ENCODE assay signal across 8 cellular contexts in the genomic region with DNA sequence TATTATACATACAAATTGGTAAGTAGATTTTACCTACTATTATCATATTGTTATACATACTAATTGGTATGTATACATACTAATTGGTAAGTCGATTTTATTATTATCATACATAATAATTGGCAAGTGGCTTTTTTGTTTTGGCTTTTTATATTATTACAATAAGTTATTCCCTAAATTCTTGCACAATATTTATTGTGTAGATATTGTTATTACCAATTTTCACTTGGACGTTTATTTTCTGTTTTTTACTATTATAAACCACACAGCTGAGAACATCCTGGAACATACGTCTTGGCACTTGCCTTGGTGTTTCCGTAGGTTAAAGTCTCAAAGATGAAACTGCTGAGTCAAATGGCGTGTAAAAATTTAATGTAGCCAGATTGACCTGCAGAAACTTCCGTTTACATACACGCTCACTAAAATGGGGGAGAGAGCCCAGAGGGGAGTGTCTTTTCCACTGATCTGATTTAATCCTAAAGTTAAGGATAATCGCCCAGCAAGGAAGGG.
DNase-seq lines count a peak whose midpoint lies in the region; ATAC-seq, FAIRE-seq and TF ChIP-seq lines count a peak whose summit lies in the region.

No MANE protein-coding gene starts in this region.

- peak; percentile 80 for FAIRE-seq in A204.1 (lab: Jason Lieb, UNC)

- no peaks in the 10 kb centered on the region for H3K27me3 ChIP-seq in muscle layer of duodenum (ENCODE audit: low read depth, low read length)

- TF ChIP-seq CTCF in LNCaP clone FGC (IDR thresholded peaks at IDR 0.05; ENCODE audit: control insufficient read depth, extremely low read depth, insufficient read depth) = no peak
- TF ChIP-seq CTCF in cardiac fibroblast (IDR thresholded peaks at IDR 0.05; ENCODE audit: low read depth, low read length) = no peak
- TF ChIP-seq CTCF in GM13977 (IDR thresholded peaks at IDR 0.05; ENCODE audit: extremely low read depth, insufficient read depth, missing control alignments) = no peak

- TF ChIP-seq POLR2A in GM19099 (IDR thresholded peaks at IDR 0.05; ENCODE audit: extremely low read depth, insufficient read length, low read depth) = peak; percentile 5

- ATAC-seq in GM19324 (IDR thresholded peaks at IDR 0.05; ENCODE audit: low FRiP score, unreplicated experiment) = no peak

- H3K36me3 ChIP-seq in muscle layer of duodenum (ENCODE audit: control insufficient read depth in 1 of 2, insufficient read depth in 2 of 2, low read length in 2 of 2) = no peaks in the 10 kb centered on the region

- H3K9me3 ChIP-seq in muscle layer of duodenum (ENCODE audit: control insufficient read depth in 1 of 2, low read length in 2 of 2) = no peaks in the 10 kb centered on the region

- peak; percentile 54 for DNase-seq in LNCaP clone FGC (ENCODE audit: low read depth)
- peak in 1 of 2 donors; percentile 61 for DNase-seq in cardiac fibroblast (ENCODE audit: low read depth in 2 of 2)
- no peak for DNase-seq in HK-2 (ENCODE audit: unreplicated experiment)
- no peak for DNase-seq in GM13977 (ENCODE audit: low spot score)

- peak overlapping the region; percentile 74 for H3K4me3 ChIP-seq in LNCaP clone FGC (ENCODE audit: low read depth, low read length)
- peak overlapping the region; percentile 73 to 86 for H3K4me3 ChIP-seq in cardiac fibroblast (replicated peaks in 1 of 2; ENCODE audit: low read depth in 2 of 2, low read length in 2 of 2)
- H3K4me3 ChIP-seq in muscle layer of duodenum (ENCODE audit: low read depth in 1 of 2, low read length in 2 of 2) = peak overlapping the region; percentile 82 to 94

- in situ Hi-C loops in GM13977 (cut with MboI; ENCODE audit: low pct_unique_long_range_greater_than_20kb, low sequenced_read_pairs, unreplicated experiment) = no loop called here

- peak overlapping the region; percentile 99 for H3K27ac ChIP-seq in muscle layer of duodenum (ENCODE audit: low read length)

- H3K4me1 ChIP-seq in muscle layer of duodenum (ENCODE audit: control insufficient read depth in 1 of 2, insufficient read depth in 2 of 2, low read length in 2 of 2) = peaks cover 0 to 4% of the 10 kb centered on the region in 2 donors
